21 cellular contexts compared by ENCODE assay signal in the genomic region with DNA sequence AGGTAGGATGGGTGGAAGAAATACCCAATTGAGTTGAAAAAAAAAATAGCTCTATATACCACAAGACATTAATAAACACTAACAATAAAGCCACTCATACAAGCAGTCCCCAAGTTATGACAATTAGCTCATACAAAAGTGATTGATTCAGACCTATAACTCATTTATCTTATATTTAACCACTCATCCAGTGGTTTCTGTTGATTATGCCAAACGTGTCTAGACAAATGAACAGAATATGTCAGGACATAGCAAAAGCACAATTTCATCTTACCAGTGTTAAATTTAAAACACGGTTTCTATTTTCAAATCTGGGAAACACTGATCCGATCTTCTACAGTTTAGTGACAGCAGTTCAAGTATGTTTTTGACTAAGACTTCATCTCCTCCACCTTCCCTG. TPM values are rescaled to one million over a fixed set of nuclear protein-coding genes. Genes with fewer than 3 reads are reported as not detected.
DNase-seq lines count a peak whose midpoint lies in the region; ATAC-seq and TF ChIP-seq lines count a peak whose summit lies in the region.
"Had no signal": no experiment of that assay in that cellular context is flagged by ENCODE, and none has a peak within 500 bp of the region (broad histone marks: within the 10 kb centered on the region; RNA-seq: fewer than 3 reads in every experiment).

No MANE protein-coding gene starts in this region.

- H3K9me3 Mint-ChIP-seq in CD14-positive monocyte (no peaks in the 10 kb centered on the region), naive B cell (no peaks in the 10 kb centered on the region)
- peaks cover 2% of the 10 kb centered on the region for H3K9me3 Mint-ChIP-seq in CD8-positive, alpha-beta T cell
- H3K9me3 Mint-ChIP-seq in activated T-helper 17 cell treated with anti-CD3 and anti-CD28 coated beads, Interleukin-2, amount 50 U/mL, for 72 hours, result no peaks in the 10 kb centered on the region

- DNase-seq in CD14-positive monocyte (ENCODE audit: low spot score), result no peak
- no peak for DNase-seq in CD8-positive, alpha-beta T cell
- no peak for DNase-seq in naive B cell
- no peak for DNase-seq in ecto neural progenitor cell (ENCODE audit: low spot score)
- DNase-seq: activated CD4-positive, CD25-positive, alpha-beta regulatory T cell treated with anti-CD3 and anti-CD28 coated beads, Interleukin-2, amount 50 U/mL, for 72 hours; activated CD8-positive, alpha-beta memory T cell treated with anti-CD3 and anti-CD28 coated beads for 24 hours; DMS79; left ventricle myocardium superior; NCI-H187; NCI-H526 treated with DMSO at 0.1 percent for 48 hours; stimulated activated CD4-positive, alpha-beta T cell treated with anti-CD3 and anti-CD28 coated beads, Interleukin-1b, Interleukin-23, amount 100 ng/mL, for 48 hours; stimulated activated naive CD4-positive, alpha-beta T cell; T1000 had no signal

- no peak overlapping the region for H3K27ac ChIP-seq in CD8-positive, alpha-beta T cell (ENCODE audit: low read depth, low read length)
- H3K27ac ChIP-seq: neural progenitor cell, skin epidermis, thoracic aorta had no signal

- intact Hi-C loops in CD14-positive monocyte (cut with micrococcal nuclease), result no loop called here
- intact Hi-C loops in CD8-positive, alpha-beta T cell (cut with DNase I, micrococcal nuclease), result loop anchor here in 1 of 2 experiments (5.0 kb wide), 1 partner anchor 41 kb away; no protein-coding TSS in a partner anchor

- no peak for ATAC-seq in CD8-positive, alpha-beta T cell
- peak; percentile 52 for ATAC-seq in activated T-helper 17 cell treated with anti-CD3 and anti-CD28 coated beads, Interleukin-2, amount 50 U/mL, for 72 hours (replicated peaks)
- no peak for ATAC-seq in naive B cell (ENCODE audit: low read depth in 2 of 2)
- no peak for ATAC-seq in HG03159 (IDR thresholded peaks at IDR 0.05; ENCODE audit: unreplicated experiment)
- no peak for ATAC-seq in HG03521 (IDR thresholded peaks at IDR 0.05; ENCODE audit: unreplicated experiment)
- ATAC-seq: left ventricle myocardium superior had no signal

- no peak for TF ChIP-seq CTCF in CD14-positive monocyte (IDR thresholded peaks at IDR 0.05)
- TF ChIP-seq CTCF in CD8-positive, alpha-beta T cell (IDR thresholded peaks at IDR 0.05), result no peak

- CTCF ChIA-PET in CD8-positive, alpha-beta T cell (lab: Charles Lee), result no interaction called here

- peaks cover 44% of the 10 kb centered on the region for H3K4me1 ChIP-seq in CD8-positive, alpha-beta T cell (ENCODE audit: insufficient read depth, low read length)

- H3K4me3 Mint-ChIP-seq in CD14-positive monocyte (no peak overlapping the region), naive B cell (peak overlapping the region in 2 of 8 donors; percentile 17 to 36)
- H3K4me3 Mint-ChIP-seq in CD8-positive, alpha-beta T cell, result no peak overlapping the region
- H3K4me3 Mint-ChIP-seq in activated T-helper 17 cell treated with anti-CD3 and anti-CD28 coated beads, Interleukin-2, amount 50 U/mL, for 72 hours, result no peak overlapping the region
- H3K4me3 Mint-ChIP-seq: brain, neural progenitor cell had no signal

- no peak overlapping the region for H3K4me3 ChIP-seq in CD8-positive, alpha-beta T cell (ENCODE audit: low read depth, low read length)
- H3K4me3 ChIP-seq: K562, neural progenitor cell, skin epidermis, thoracic aorta had no signal

- H3K9me3 ChIP-seq in CD8-positive, alpha-beta T cell (ENCODE audit: low read length), result no peaks in the 10 kb centered on the region
- H3K9me3 ChIP-seq: thoracic aorta had no signal

- H3K4me1 Mint-ChIP-seq in CD14-positive monocyte (peaks cover 35% of the 10 kb centered on the region), naive B cell (peaks cover 55 to 87% (median 78%) of the 10 kb centered on the region in 3 donors)
- peaks cover 74% of the 10 kb centered on the region for H3K4me1 Mint-ChIP-seq in CD8-positive, alpha-beta T cell (ENCODE audit: low read depth)
- peaks cover 48% of the 10 kb centered on the region for H3K4me1 Mint-ChIP-seq in activated T-helper 17 cell treated with anti-CD3 and anti-CD28 coated beads, Interleukin-2, amount 50 U/mL, for 72 hours

- H3K27me3 ChIP-seq in CD8-positive, alpha-beta T cell (ENCODE audit: insufficient read depth, low read length), result no peaks in the 10 kb centered on the region
- H3K27me3 ChIP-seq: neural progenitor cell had no signal

- POLR2A ChIA-PET in CD8-positive, alpha-beta T cell (lab: Charles Lee), result interaction anchor here (0.6 to 1.8 kb wide), 3 partner anchors 10 to 218 kb away, joined by 3 to 4 read pairs (median 3); no protein-coding TSS in a partner anchor

- H3K36me3 Mint-ChIP-seq in CD14-positive monocyte (peaks cover 3 to 20% of the 10 kb centered on the region in 2 donors), naive B cell (peaks cover 0 to 5% of the 10 kb centered on the region in 2 donors)
- peaks cover 19% of the 10 kb centered on the region for H3K36me3 Mint-ChIP-seq in CD8-positive, alpha-beta T cell
- H3K36me3 Mint-ChIP-seq in activated T-helper 17 cell treated with anti-CD3 and anti-CD28 coated beads, Interleukin-2, amount 50 U/mL, for 72 hours (ENCODE audit: low read depth), result peaks cover 46% of the 10 kb centered on the region

- H3K27me3 Mint-ChIP-seq in CD14-positive monocyte (ENCODE audit: low read depth in 3 of 3) (no peaks in the 10 kb centered on the region), naive B cell (no peaks in the 10 kb centered on the region)
- no peaks in the 10 kb centered on the region for H3K27me3 Mint-ChIP-seq in CD8-positive, alpha-beta T cell (ENCODE audit: low read depth)
- H3K27me3 Mint-ChIP-seq in activated T-helper 17 cell treated with anti-CD3 and anti-CD28 coated beads, Interleukin-2, amount 50 U/mL, for 72 hours, result no peaks in the 10 kb centered on the region
- H3K27me3 Mint-ChIP-seq: brain had no signal

- H3K36me3 ChIP-seq in CD8-positive, alpha-beta T cell (ENCODE audit: insufficient read depth, low read length), result no peaks in the 10 kb centered on the region
- H3K36me3 ChIP-seq: neural progenitor cell, thoracic aorta had no signal

- peak overlapping the region in 4 of 7 donors; percentile 2 to 55 (median 4) for H3K27ac Mint-ChIP-seq in CD14-positive monocyte
- peak overlapping the region; percentile 28 for H3K27ac Mint-ChIP-seq in CD8-positive, alpha-beta T cell
- peak overlapping the region; percentile 7 for H3K27ac Mint-ChIP-seq in activated T-helper 17 cell treated with anti-CD3 and anti-CD28 coated beads, Interleukin-2, amount 50 U/mL, for 72 hours
- H3K27ac Mint-ChIP-seq in naive B cell, result peak overlapping the region; percentile 8 to 89 (median 48)
- H3K27ac Mint-ChIP-seq: neural progenitor cell had no signal

RNA-seq across cellular contexts. Expression of a gene that starts 17.0 kb away (rescaled TPM):
- 10 to 100 TPM; 61.5 to 77.2 TPM for polyA plus RNA-seq in CD14-positive monocyte
- total RNA-seq in CD8-positive, alpha-beta T cell, result 10 to 100 TPM; 91.6 to 94.5 TPM
- total RNA-seq in activated T-helper 17 cell treated with anti-CD3 and anti-CD28 coated beads, Interleukin-2, amount 50 U/mL, for 72 hours, result 10 to 100 TPM; 51.5 to 74.9 TPM
- 100 to 1,000 TPM in 5 of 6 donors, 10 to 100 TPM in 1; 85.7 to 122 (median 108) TPM for polyA plus RNA-seq in naive B cell (ENCODE audit: low read depth in 6 of 6)
